ENCODE assay signal across 1 cellular context in genomic region chr16:15608398-15609285, GRCh38.
TF ChIP-seq lines count a peak whose summit lies in the region.

No MANE protein-coding gene starts in this region.

TF ChIP-seq in HepG2, 621 proteins besides CTCF, POLR2A, EP300 and RAD21 (continued from another document and continues in another):
- TF ChIP-seq, protein P1, sequence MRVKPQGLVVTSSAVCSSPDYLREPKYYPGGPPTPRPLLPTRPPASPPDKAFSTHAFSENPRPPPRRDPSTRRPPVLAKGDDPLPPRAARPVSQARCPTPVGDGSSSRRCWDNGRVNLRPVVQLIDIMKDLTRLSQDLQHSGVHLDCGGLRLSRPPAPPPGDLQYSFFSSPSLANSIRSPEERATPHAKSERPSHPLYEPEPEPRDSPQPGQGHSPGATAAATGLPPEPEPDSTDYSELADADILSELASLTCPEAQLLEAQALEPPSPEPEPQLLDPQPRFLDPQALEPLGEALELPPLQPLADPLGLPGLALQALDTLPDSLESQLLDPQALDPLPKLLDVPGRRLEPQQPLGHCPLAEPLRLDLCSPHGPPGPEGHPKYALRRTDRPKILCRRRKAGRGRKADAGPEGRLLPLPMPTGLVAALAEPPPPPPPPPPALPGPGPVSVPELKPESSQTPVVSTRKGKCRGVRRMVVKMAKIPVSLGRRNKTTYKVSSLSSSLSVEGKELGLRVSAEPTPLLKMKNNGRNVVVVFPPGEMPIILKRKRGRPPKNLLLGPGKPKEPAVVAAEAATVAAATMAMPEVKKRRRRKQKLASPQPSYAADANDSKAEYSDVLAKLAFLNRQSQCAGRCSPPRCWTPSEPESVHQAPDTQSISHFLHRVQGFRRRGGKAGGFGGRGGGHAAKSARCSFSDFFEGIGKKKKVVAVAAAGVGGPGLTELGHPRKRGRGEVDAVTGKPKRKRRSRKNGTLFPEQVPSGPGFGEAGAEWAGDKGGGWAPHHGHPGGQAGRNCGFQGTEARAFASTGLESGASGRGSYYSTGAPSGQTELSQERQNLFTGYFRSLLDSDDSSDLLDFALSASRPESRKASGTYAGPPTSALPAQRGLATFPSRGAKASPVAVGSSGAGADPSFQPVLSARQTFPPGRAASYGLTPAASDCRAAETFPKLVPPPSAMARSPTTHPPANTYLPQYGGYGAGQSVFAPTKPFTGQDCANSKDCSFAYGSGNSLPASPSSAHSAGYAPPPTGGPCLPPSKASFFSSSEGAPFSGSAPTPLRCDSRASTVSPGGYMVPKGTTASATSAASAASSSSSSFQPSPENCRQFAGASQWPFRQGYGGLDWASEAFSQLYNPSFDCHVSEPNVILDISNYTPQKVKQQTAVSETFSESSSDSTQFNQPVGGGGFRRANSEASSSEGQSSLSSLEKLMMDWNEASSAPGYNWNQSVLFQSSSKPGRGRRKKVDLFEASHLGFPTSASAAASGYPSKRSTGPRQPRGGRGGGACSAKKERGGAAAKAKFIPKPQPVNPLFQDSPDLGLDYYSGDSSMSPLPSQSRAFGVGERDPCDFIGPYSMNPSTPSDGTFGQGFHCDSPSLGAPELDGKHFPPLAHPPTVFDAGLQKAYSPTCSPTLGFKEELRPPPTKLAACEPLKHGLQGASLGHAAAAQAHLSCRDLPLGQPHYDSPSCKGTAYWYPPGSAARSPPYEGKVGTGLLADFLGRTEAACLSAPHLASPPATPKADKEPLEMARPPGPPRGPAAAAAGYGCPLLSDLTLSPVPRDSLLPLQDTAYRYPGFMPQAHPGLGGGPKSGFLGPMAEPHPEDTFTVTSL (CRISPR knock-in tag; IDR thresholded peaks at IDR 0.05; ENCODE audit: borderline replicate concordance), result peak; percentile 94; the same call in 1 of the 2 replicates
- peak; percentile 70; the same call in 1 of the 2 replicates for TF ChIP-seq MBD4 (IDR thresholded peaks at IDR 0.05; ENCODE audit: borderline replicate concordance, low read length)
- peak; percentile 95 for TF ChIP-seq ELF3 (CRISPR knock-in tag; IDR thresholded peaks at IDR 0.05)
- peak; percentile 80; the same call in 1 of the 2 replicates for TF ChIP-seq ZNF609 (CRISPR knock-in tag; IDR thresholded peaks at IDR 0.05; ENCODE audit: borderline replicate concordance)
- TF ChIP-seq, protein P2, sequence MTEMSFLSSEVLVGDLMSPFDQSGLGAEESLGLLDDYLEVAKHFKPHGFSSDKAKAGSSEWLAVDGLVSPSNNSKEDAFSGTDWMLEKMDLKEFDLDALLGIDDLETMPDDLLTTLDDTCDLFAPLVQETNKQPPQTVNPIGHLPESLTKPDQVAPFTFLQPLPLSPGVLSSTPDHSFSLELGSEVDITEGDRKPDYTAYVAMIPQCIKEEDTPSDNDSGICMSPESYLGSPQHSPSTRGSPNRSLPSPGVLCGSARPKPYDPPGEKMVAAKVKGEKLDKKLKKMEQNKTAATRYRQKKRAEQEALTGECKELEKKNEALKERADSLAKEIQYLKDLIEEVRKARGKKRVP (CRISPR knock-in tag; IDR thresholded peaks at IDR 0.05), result peak in 1 of 2 experiments; percentile 92; a peak in 2 of 4 replicates
- peak; percentile 97 for TF ChIP-seq ZFP36L1 (CRISPR knock-in tag; IDR thresholded peaks at IDR 0.05)
- TF ChIP-seq RCOR2 (CRISPR knock-in tag; IDR thresholded peaks at IDR 0.05), result peak; percentile 94
- TF ChIP-seq ZNF629 (CRISPR knock-in tag; conservative IDR thresholded peaks at IDR 0.05), result peak; percentile 92
- peak; percentile 62 for TF ChIP-seq MEF2D (CRISPR knock-in tag; IDR thresholded peaks at IDR 0.05)
- TF ChIP-seq KLF16 (CRISPR knock-in tag; IDR thresholded peaks at IDR 0.05), result peak in 1 of 2 experiments; percentile 87; a peak in 1 of 4 replicates
- peak; percentile 13; the same call in 1 of the 2 replicates for TF ChIP-seq ZNF644 (CRISPR knock-in tag; IDR thresholded peaks at IDR 0.05; ENCODE audit: low read depth)
- TF ChIP-seq ZNF18 (CRISPR knock-in tag; IDR thresholded peaks at IDR 0.05; ENCODE audit: insufficient replicate concordance), result peak; percentile 62
- peak; percentile 88 for TF ChIP-seq MAFF (IDR thresholded peaks at IDR 0.05; ENCODE audit: low read depth, low read length)
- TF ChIP-seq YEATS4 (CRISPR knock-in tag; IDR thresholded peaks at IDR 0.05; ENCODE audit: borderline replicate concordance), result peak; percentile 70; the same call in 1 of the 2 replicates
- TF ChIP-seq ZNF354B (CRISPR knock-in tag; IDR thresholded peaks at IDR 0.05), result no peak
- TF ChIP-seq ZNF784 (CRISPR knock-in tag; IDR thresholded peaks at IDR 0.05; ENCODE audit: borderline replicate concordance), result 0 out of 2 replicates have a peak, but pooled peaks have one; percentile 33
- TF ChIP-seq HOXA5 (CRISPR knock-in tag; IDR thresholded peaks at IDR 0.05), result peak; percentile 93
- no peak; the same call in 1 of the 2 replicates for TF ChIP-seq ZNF776 (CRISPR knock-in tag; IDR thresholded peaks at IDR 0.05)
- no peak for TF ChIP-seq SYNCRIP (IDR thresholded peaks at IDR 0.05; ENCODE audit: insufficient read depth, low read depth, low read length)
- TF ChIP-seq SKIL (CRISPR knock-in tag; IDR thresholded peaks at IDR 0.05; ENCODE audit: borderline replicate concordance), result peak; percentile 59; the same call in 1 of the 2 replicates
- peak; percentile 18; the same call in 1 of the 2 replicates for TF ChIP-seq IKZF5 (CRISPR knock-in tag; IDR thresholded peaks at IDR 0.05)
- TF ChIP-seq BRCA1 (CRISPR knock-in tag; IDR thresholded peaks at IDR 0.05), result 0 out of 2 replicates have a peak, but pooled peaks have one; percentile 55
- TF ChIP-seq ZNF512B (CRISPR knock-in tag; IDR thresholded peaks at IDR 0.05; ENCODE audit: borderline replicate concordance), result no peak
- TF ChIP-seq, protein P3, sequence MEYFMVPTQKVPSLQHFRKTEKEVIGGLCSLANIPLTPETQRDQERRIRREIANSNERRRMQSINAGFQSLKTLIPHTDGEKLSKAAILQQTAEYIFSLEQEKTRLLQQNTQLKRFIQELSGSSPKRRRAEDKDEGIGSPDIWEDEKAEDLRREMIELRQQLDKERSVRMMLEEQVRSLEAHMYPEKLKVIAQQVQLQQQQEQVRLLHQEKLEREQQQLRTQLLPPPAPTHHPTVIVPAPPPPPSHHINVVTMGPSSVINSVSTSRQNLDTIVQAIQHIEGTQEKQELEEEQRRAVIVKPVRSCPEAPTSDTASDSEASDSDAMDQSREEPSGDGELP (IDR thresholded peaks at IDR 0.05; ENCODE audit: borderline replicate concordance, low read depth), result peak; percentile 60; the same call in 1 of the 2 replicates
- TF ChIP-seq PHB2 (IDR thresholded peaks at IDR 0.05; ENCODE audit: partially characterized antibody), result no peak
- TF ChIP-seq SIX1 (CRISPR knock-in tag; IDR thresholded peaks at IDR 0.05; ENCODE audit: borderline replicate concordance), result peak; percentile 100
- TF ChIP-seq ZHX1 (CRISPR knock-in tag; IDR thresholded peaks at IDR 0.05; ENCODE audit: low read depth), result no peak
